14 cellular contexts compared by ENCODE assay signal in genomic region chr16:58125041-58125440, GRCh38.
"Had no signal": no experiment of that assay in that cellular context is flagged by ENCODE, and none has a peak within 500 bp of the region (broad histone marks: within the 10 kb centered on the region; RNA-seq: fewer than 3 reads in every experiment).

No MANE protein-coding gene starts in this region.

- H3K36me3 ChIP-seq: cardiac muscle cell, gastroesophageal sphincter, right atrium auricular region, suprapubic skin had no signal

- H3K9me3 Mint-ChIP-seq: activated naive CD4-positive, alpha-beta T cell treated with anti-CD3 and anti-CD28 coated beads for 36 hours; activated T-helper 17 cell treated with anti-CD3 and anti-CD28 coated beads, Interleukin-2, amount 50 U/mL, for 72 hours; T-helper 1 cell treated with Interleukin-12 subunit alpha and Interleukin-12 subunit beta and Interleukin-4 antibody, amounts not matched to agents 30 μg/mL and 1 μg/mL, for 36 hours had no signal

- H3K27me3 ChIP-seq: cardiac muscle cell, gastroesophageal sphincter, right atrium auricular region, suprapubic skin had no signal

- H3K27me3 Mint-ChIP-seq: activated T-helper 17 cell treated with anti-CD3 and anti-CD28 coated beads, Interleukin-2, amount 50 U/mL, for 72 hours had no signal

- H3K9me3 ChIP-seq: right atrium auricular region, suprapubic skin had no signal

- ATAC-seq: activated T-helper 17 cell treated with anti-CD3 and anti-CD28 coated beads, Interleukin-2, amount 50 U/mL, for 72 hours; gastroesophageal sphincter had no signal

- H3K4me2 ChIP-seq: smooth muscle cell had no signal

- H3K27ac ChIP-seq: suprapubic skin had no signal

- DNase-seq: activated CD4-positive, alpha-beta T cell treated with anti-CD3 and anti-CD28 coated beads, Interleukin-2, amount 50 U/mL, for 1 hour; activated CD4-positive, CD25-positive, alpha-beta regulatory T cell; activated naive CD4-positive, alpha-beta T cell treated with anti-CD3 and anti-CD28 coated beads for 36 hours; activated T-cell treated with anti-CD3 and anti-CD28 coated beads for 4 hours; effector memory CD4-positive, alpha-beta T cell; left ventricle myocardium superior; stimulated activated naive CD4-positive, alpha-beta T cell treated with Interleukin-2 at 50 U/mL for 16 hours had no signal

- H3K27ac Mint-ChIP-seq: activated naive CD4-positive, alpha-beta T cell treated with anti-CD3 and anti-CD28 coated beads for 36 hours; T-helper 1 cell treated with Interleukin-12 subunit alpha and Interleukin-12 subunit beta and Interleukin-4 antibody, amounts not matched to agents 30 μg/mL and 1 μg/mL, for 36 hours had no signal

- H3K4me3 ChIP-seq: cardiac muscle cell, gastroesophageal sphincter, right atrium auricular region, smooth muscle cell, suprapubic skin had no signal

- H3K4me3 Mint-ChIP-seq: activated naive CD4-positive, alpha-beta T cell treated with anti-CD3 and anti-CD28 coated beads for 36 hours; T-helper 1 cell treated with Interleukin-12 subunit alpha and Interleukin-12 subunit beta and Interleukin-4 antibody, amounts not matched to agents 30 μg/mL and 1 μg/mL, for 36 hours had no signal
